ENCODE assay signal across 18 cellular contexts in the genomic region with DNA sequence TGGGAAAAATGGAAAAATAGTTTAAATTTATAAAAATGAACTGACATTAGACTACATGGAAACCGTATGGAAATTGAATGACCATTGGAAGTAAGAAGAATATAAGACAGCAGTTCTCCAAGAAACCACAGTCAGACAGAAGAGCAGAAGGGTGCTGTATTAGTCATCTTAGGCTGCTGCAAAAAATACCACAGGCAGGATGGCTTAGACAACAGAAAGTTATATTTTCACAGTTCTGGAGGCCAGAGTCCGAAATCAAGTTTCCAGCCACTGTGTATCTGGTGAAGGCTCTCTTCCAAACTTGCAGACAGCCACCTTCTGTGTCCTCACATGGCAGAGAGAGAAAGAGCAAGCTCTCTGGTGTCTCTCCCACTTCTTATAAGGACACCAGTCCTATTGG.
"Had no signal": no experiment of that assay in that cellular context is flagged by ENCODE, and none has a peak within 500 bp of the region (broad histone marks: within the 10 kb centered on the region; RNA-seq: fewer than 3 reads in every experiment).

No MANE protein-coding gene starts in this region.

- H3K4me1 ChIP-seq: tibial nerve, vagina had no signal

- H3K27me3 ChIP-seq: tibial nerve, vagina had no signal

- H3K9me3 ChIP-seq: tibial nerve, vagina had no signal

- DNase-seq: activated CD4-positive, alpha-beta T cell treated with anti-CD3 and anti-CD28 coated beads, Interleukin-2, amount 10 ng/mL, durations not matched to agents 7 days and 5 days; activated CD8-positive, alpha-beta T cell treated with anti-CD3 and anti-CD28 coated beads, Interleukin-2, amount 10 ng/mL, durations not matched to agents 7 days and 5 days; activated naive CD4-positive, alpha-beta T cell treated with anti-CD3 and anti-CD28 coated beads, Interleukin-2, amount 10 ng/mL, durations not matched to agents 7 days and 5 days; activated naive CD8-positive, alpha-beta T cell treated with anti-CD3 and anti-CD28 coated beads, Interleukin-2, amount 50 U/mL, for 24 hours; activated T-cell treated with anti-CD3 and anti-CD28 coated beads, Interleukin-2, amount 50 U/mL, for 24 hours; aorta; effector memory CD8-positive, alpha-beta T cell; foreskin fibroblast; glutamatergic neuron; hippocampal formation; midbrain; stimulated activated naive CD8-positive, alpha-beta T cell treated with anti-CD3 and anti-CD28 coated beads, Interleukin-15, Interleukin-2, amounts not matched to agents 100 U/mL and 50 U/mL, for 24 hours had no signal

- H3K4me3 ChIP-seq: lung, tibial nerve, vagina had no signal

- H3K36me3 ChIP-seq: tibial nerve, vagina had no signal

- FAIRE-seq: islet of Langerhans had no signal

- H3K27ac ChIP-seq: tibial nerve, vagina had no signal

- ATAC-seq: activated CD4-positive, CD25-positive, alpha-beta regulatory T cell treated with anti-CD3 and anti-CD28 coated beads, Interleukin-2, amount 50 U/mL, for 24 hours; activated CD8-positive, alpha-beta T cell treated with anti-CD3 and anti-CD28 coated beads, Interleukin-2, amount 10 ng/mL, durations not matched to agents 7 days and 5 days; activated naive CD8-positive, alpha-beta T cell treated with anti-CD3 and anti-CD28 coated beads, Interleukin-2, amount 50 U/mL, for 24 hours; effector memory CD8-positive, alpha-beta T cell; left lobe of liver; stimulated activated naive CD8-positive, alpha-beta T cell treated with anti-CD3 and anti-CD28 coated beads, Interleukin-15, Interleukin-2, amounts not matched to agents 100 U/mL and 50 U/mL, for 24 hours had no signal
